19 cellular contexts compared by ENCODE assay signal in the genomic region with DNA sequence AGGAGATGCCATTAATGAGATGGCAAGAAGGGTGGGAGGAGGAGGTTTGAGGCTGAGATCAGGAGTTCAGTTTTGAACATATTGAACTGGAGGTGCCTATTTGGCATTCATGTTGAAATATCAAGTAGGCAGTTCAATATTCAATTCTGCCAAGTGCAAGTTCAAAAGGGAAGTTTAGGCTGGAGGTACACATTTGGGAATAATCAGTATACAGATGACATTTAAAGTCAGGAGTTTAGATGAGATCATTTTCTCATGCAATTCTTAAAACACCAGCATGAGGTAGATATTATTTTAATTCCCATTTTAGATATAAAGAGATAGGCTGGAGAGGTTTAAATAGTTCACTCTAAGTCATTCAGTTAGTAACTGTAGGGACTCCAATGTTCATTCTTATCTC.
"Had no signal": no experiment of that assay in that cellular context is flagged by ENCODE, and none has a peak within 500 bp of the region (broad histone marks: within the 10 kb centered on the region; RNA-seq: fewer than 3 reads in every experiment).

No MANE protein-coding gene starts in this region.

- ATAC-seq: activated CD8-positive, alpha-beta memory T cell treated with anti-CD3 and anti-CD28 coated beads, Interleukin-2, amount 10 ng/mL, durations not matched to agents 7 days and 5 days; gastroesophageal sphincter; lower lobe of right lung; naive thymus-derived CD4-positive, alpha-beta T cell; stimulated activated naive CD8-positive, alpha-beta T cell treated with anti-CD3 and anti-CD28 coated beads, Interleukin-15, Interleukin-2, amounts not matched to agents 100 U/mL and 50 U/mL, for 24 hours; upper lobe of right lung had no signal

- H3K79me2 ChIP-seq: hepatocyte had no signal

- DNase-seq: activated CD4-positive, alpha-beta T cell treated with anti-CD3 and anti-CD28 coated beads for 1 hour; activated CD4-positive, alpha-beta T cell treated with anti-CD3 and anti-CD28 coated beads, Interleukin-2, amount 50 U/mL, for 48 hours; activated CD8-positive, alpha-beta memory T cell treated with anti-CD3 and anti-CD28 coated beads, Interleukin-2, amount 10 ng/mL, durations not matched to agents 7 days and 5 days; activated gamma-delta T cell; activated T-cell treated with anti-CD3 and anti-CD28 coated beads, Interleukin-2, amount 50 U/mL, for 48 hours; aorta; lower lobe of right lung; naive thymus-derived CD4-positive, alpha-beta T cell; occipital lobe; sigmoid colon; stimulated activated CD4-positive, alpha-beta T cell treated with anti-CD3 and anti-CD28 coated beads, Interleukin-2, amount 100 ng/mL, for 24 hours; stimulated activated naive CD8-positive, alpha-beta T cell treated with anti-CD3 and anti-CD28 coated beads, Interleukin-15, Interleukin-2, amounts not matched to agents 100 U/mL and 50 U/mL, for 24 hours; SW 1271; upper lobe of right lung had no signal

- H3K4me2 ChIP-seq: hepatocyte had no signal

- H3K4me3 ChIP-seq: esophagus muscularis mucosa, gastroesophageal sphincter, hepatocyte, lower lobe of right lung, sigmoid colon, upper lobe of right lung had no signal

- H3K4me3 Mint-ChIP-seq: activated CD8-positive, alpha-beta memory T cell treated with anti-CD3 and anti-CD28 coated beads, Interleukin-2, amount 10 ng/mL, durations not matched to agents 7 days and 5 days; activated naive CD8-positive, alpha-beta T cell; naive thymus-derived CD4-positive, alpha-beta T cell; T-helper 2 cell treated with Interferon-gamma antibody and Interleukin-4, amounts not matched to agents 5 μg/mL and 100 μg/mL, for 36 hours had no signal

- H3K9me3 Mint-ChIP-seq: naive thymus-derived CD4-positive, alpha-beta T cell; T-helper 2 cell treated with Interferon-gamma antibody and Interleukin-4, amounts not matched to agents 5 μg/mL and 100 μg/mL, for 36 hours had no signal

- H2AFZ ChIP-seq: hepatocyte had no signal

- H3K27ac ChIP-seq: esophagus muscularis mucosa, gastroesophageal sphincter, hepatocyte, lower lobe of right lung, upper lobe of right lung had no signal

- H3K27ac Mint-ChIP-seq: activated CD8-positive, alpha-beta memory T cell treated with anti-CD3 and anti-CD28 coated beads, Interleukin-2, amount 10 ng/mL, durations not matched to agents 7 days and 5 days; T-helper 2 cell treated with Interferon-gamma antibody and Interleukin-4, amounts not matched to agents 5 μg/mL and 100 μg/mL, for 36 hours had no signal

- H3K27me3 Mint-ChIP-seq: activated CD8-positive, alpha-beta memory T cell treated with anti-CD3 and anti-CD28 coated beads, Interleukin-2, amount 10 ng/mL, durations not matched to agents 7 days and 5 days; activated naive CD8-positive, alpha-beta T cell; naive thymus-derived CD4-positive, alpha-beta T cell had no signal

- H3K9me3 ChIP-seq: esophagus muscularis mucosa, gastroesophageal sphincter, lower lobe of right lung, sigmoid colon, upper lobe of right lung had no signal

- H3K27me3 ChIP-seq: esophagus muscularis mucosa, gastroesophageal sphincter, hepatocyte, sigmoid colon, upper lobe of right lung had no signal
